Comparison of ENCODE assay signal across 8 cellular contexts in the genomic region with DNA sequence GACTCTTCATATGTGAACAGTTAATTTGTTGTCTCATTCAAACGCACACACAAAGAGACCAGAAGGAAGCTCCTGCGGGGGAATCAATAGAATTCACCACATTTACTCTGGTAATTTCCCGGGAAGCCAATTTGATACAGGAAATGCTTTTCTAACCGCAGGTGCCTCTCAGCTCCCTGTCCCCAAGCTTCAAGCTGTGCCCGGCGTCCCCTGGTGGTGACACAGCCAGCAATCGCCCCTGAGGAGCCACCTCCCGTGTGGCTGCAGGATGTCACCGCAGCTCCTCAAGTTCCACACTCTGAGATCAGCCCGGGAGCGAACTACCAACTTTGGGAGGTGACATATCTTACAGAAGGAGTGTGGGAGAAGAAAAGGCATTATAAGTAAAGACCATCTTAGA.
DNase-seq lines count a peak whose midpoint lies in the region; ATAC-seq, FAIRE-seq and TF ChIP-seq lines count a peak whose summit lies in the region.
"Not testable (repeated sequence)": the region's sequence is repeated elsewhere in the genome, so short reads cannot be mapped to it uniquely, and the experiment has no call there.

No MANE protein-coding gene starts in this region.

- DNase-seq in ELR (ENCODE audit: low read depth) (peak; percentile 1), HT1080 (ENCODE audit: low read depth) (peak; percentile 1), NCI-H2107 (lab: John Stamatoyannopoulos, UW) (peak; percentile 78), PC-9 (peak in 1 of 2 experiments; percentile 2), K562 (ENCODE audit: extremely low read depth in 1 of 4, low spot score in 3 of 4) (peak in 2 of 4 experiments; percentile 10 to 45), upper lobe of right lung (peak; percentile 78)
- not testable (repeated sequence) for DNase-seq in left lung

- not testable (repeated sequence) for H3K4me1 ChIP-seq in PC-9 (replicated peaks; ENCODE audit: insufficient read depth); K562 (replicated peaks in 1 of 2; ENCODE audit: control insufficient read depth in 2 of 2, insufficient read depth in 2 of 2, low read length in 2 of 2); left lung; upper lobe of right lung

- not testable (repeated sequence) for FAIRE-seq in K562 (lab: Jason Lieb, UNC)

- POLR2A ChIA-PET in PC-9 (lab: Charles Lee; ENCODE audit: unreplicated experiment); K562 (lab: Yijun Ruan, JAX): not testable (repeated sequence)

- TF ChIP-seq RAD21 in K562 (CRISPR knock-in tag; conservative IDR thresholded peaks at IDR 0.05 in 1 of 2, IDR thresholded peaks at IDR 0.05 in 1 of 2), result peak; percentile 44 to 58

- H3K9me1 ChIP-seq in K562 (ENCODE audit: control insufficient read depth, insufficient read depth, low read length), result not testable (repeated sequence)

- not testable (repeated sequence) for H3K4me2 ChIP-seq in PC-9; K562 (ENCODE audit: insufficient read depth, low read length)

- ATAC-seq in GM21423 (IDR thresholded peaks at IDR 0.05; ENCODE audit: unreplicated experiment) (peak; percentile 69), K562 (peak; percentile 99), left lung (peak; percentile 54), upper lobe of right lung (peak; percentile 67)

- in situ Hi-C loops in K562 (cut with MboI), result not testable (repeated sequence)

- H3K4me3 ChIP-seq in PC-9, K562, left lung, upper lobe of right lung: not testable (repeated sequence)

- intact Hi-C loops in PC-9 (cut with micrococcal nuclease; ENCODE audit: unreplicated experiment); K562 (cut with micrococcal nuclease); left lung (cut with DNase I); upper lobe of right lung (cut with DNase I): not testable (repeated sequence)

- not testable (repeated sequence) for H2AFZ ChIP-seq in PC-9; K562 (ENCODE audit: low read depth, low read length)

- 0% methylated on average over 9 of the region's 11 CpGs for WGBS in K562 (ENCODE audit: insufficient coverage, low coverage, missing lambda C conversion rate)

- TF ChIP-seq CTCF in PC-9 (conservative IDR thresholded peaks at IDR 0.05), result peak; percentile 34; the same call in 1 of the 2 replicates
- TF ChIP-seq CTCF in K562 (IDR thresholded peaks at IDR 0.05 in 2 of 3, conservative IDR thresholded peaks at IDR 0.05 in 1 of 3; ENCODE audit: insufficient read depth in 2 of 3, low read depth in 1 of 3, low read length in 3 of 3), result peak; percentile 58 to 93 (median 65)
- TF ChIP-seq CTCF in left lung (IDR thresholded peaks at IDR 0.05), result not testable (repeated sequence)
- TF ChIP-seq CTCF in upper lobe of right lung (IDR thresholded peaks at IDR 0.05), result peak; percentile 8

- not testable (repeated sequence) for BruUV-seq in PC-9 (replicated peaks; lab: Mats Ljungman, UMichigan); K562 (replicated peaks; lab: Mats Ljungman, UMichigan)

- not testable (repeated sequence) for H3K79me2 ChIP-seq in PC-9 (ENCODE audit: low read depth); K562 (ENCODE audit: control insufficient read depth, insufficient read depth, low read length)

- H3K9me3 ChIP-seq in PC-9 (ENCODE audit: insufficient read depth, low read depth); K562 (replicated peaks; ENCODE audit: control insufficient read depth, insufficient read depth, low read depth, low read length); left lung; upper lobe of right lung: not testable (repeated sequence)

- H4K20me1 ChIP-seq in PC-9 (ENCODE audit: insufficient read depth); K562 (replicated peaks; ENCODE audit: control insufficient read depth, insufficient read depth, low read length): not testable (repeated sequence)

- H3F3A ChIP-seq in PC-9 (ENCODE audit: insufficient read depth, low read depth), result not testable (repeated sequence)

- not testable (repeated sequence) for H3K9ac ChIP-seq in K562 (ENCODE audit: insufficient read depth in 1 of 2, low read depth in 2 of 2, low read length in 2 of 2)

- TF ChIP-seq POLR2A in K562 (conservative IDR thresholded peaks at IDR 0.05), result not testable (repeated sequence)

- H3K27me3 ChIP-seq in PC-9 (ENCODE audit: insufficient read depth, low read depth), result peaks cover 20% of the 10 kb centered on the region
- not testable (repeated sequence) for H3K27me3 ChIP-seq in K562 (ENCODE audit: control insufficient read depth in 2 of 2, insufficient read depth in 2 of 2, low read length in 2 of 2); left lung; upper lobe of right lung

- TF ChIP-seq EP300 in K562 (IDR thresholded peaks at IDR 0.05; ENCODE audit: low read length), result not testable (repeated sequence)

- CTCF ChIA-PET in PC-9 (lab: Charles Lee); K562 (lab: Yijun Ruan, JAX; ENCODE audit: low intra/inter-chr PET ratio): not testable (repeated sequence)

- not testable (repeated sequence) for H3K36me3 ChIP-seq in PC-9 (ENCODE audit: low read depth); K562 (ENCODE audit: control insufficient read depth, insufficient read depth, low read length); left lung; upper lobe of right lung

- not testable (repeated sequence) for H3K9me2 ChIP-seq in PC-9 (ENCODE audit: insufficient read depth)

- not testable (repeated sequence) for H3K27ac ChIP-seq in PC-9; K562 (ENCODE audit: extremely low read depth, low read depth, low read length); left lung; upper lobe of right lung

TF ChIP-seq in K562, 482 proteins besides CTCF, POLR2A, EP300 and RAD21:
- TF ChIP-seq SMC3 (conservative IDR thresholded peaks at IDR 0.05; ENCODE audit: insufficient read depth, low read depth, low read length) (peak; percentile 54), ZBTB11 (CRISPR knock-in tag; IDR thresholded peaks at IDR 0.05) (0 out of 6 replicates have a peak, but pooled peaks of 1 of the 3 experiments have one; percentile 28)
